Comparison of ENCODE assay signal across 8 cellular contexts in the genomic region with DNA sequence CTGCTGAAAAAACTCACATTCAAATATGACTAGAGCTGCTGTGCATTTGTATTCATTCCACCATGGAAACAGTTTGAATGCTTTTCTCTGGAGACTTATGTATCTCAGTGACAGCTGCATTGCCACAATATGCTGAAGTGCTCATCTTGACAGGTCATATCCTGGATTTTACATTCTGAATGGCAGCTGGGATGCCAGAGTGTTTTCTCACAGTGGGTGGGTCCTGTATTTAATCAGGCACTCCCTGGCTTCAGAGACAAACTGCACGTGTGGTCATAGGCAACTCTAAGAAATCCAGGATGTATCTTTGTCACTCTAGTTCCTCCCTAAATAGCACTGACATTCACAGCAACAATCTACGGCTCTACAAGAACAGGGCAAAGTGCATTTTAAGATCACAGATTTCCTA.
DNase-seq lines count a peak whose midpoint lies in the region; ATAC-seq and TF ChIP-seq lines count a peak whose summit lies in the region.

No MANE protein-coding gene starts in this region.

- no peak overlapping the region for H2AFZ ChIP-seq in GM23338

- no peaks in the 10 kb centered on the region for H3K36me3 ChIP-seq in GM23338 (ENCODE audit: insufficient read depth)

- H3K36me3 Mint-ChIP-seq in glutamatergic neuron (ENCODE audit: unreplicated experiment): no peaks in the 10 kb centered on the region
- no peaks in the 10 kb centered on the region for H3K36me3 Mint-ChIP-seq in GM23338 (ENCODE audit: low read depth)

- H3K27me3 Mint-ChIP-seq in glutamatergic neuron (ENCODE audit: unreplicated experiment) (no peaks in the 10 kb centered on the region), GM23338 (ENCODE audit: insufficient read depth, low read depth, poor library complexity) (no peaks in the 10 kb centered on the region)

- DNase-seq in CD1c-positive myeloid dendritic cell (ENCODE audit: extremely low spot score) (peak; percentile 59), OCI-M1 (lab: John Stamatoyannopoulos, UW) (peak; percentile 16), glutamatergic neuron (no peak), GM23338 (ENCODE audit: low spot score) (no peak), NCI-H1930 (lab: John Stamatoyannopoulos, UW) (no peak), AG08395 (ENCODE audit: low spot score) (no peak)

- H3K27ac Mint-ChIP-seq in glutamatergic neuron (ENCODE audit: unreplicated experiment): peak overlapping the region; percentile 81
- H3K27ac Mint-ChIP-seq in GM23338: no peak overlapping the region

- H3K4me3 ChIP-seq in GM23338: no peak overlapping the region

- no peaks in the 10 kb centered on the region for H3K9me2 ChIP-seq in GM23338 (ENCODE audit: insufficient read depth)

- peaks cover 21% of the 10 kb centered on the region for H3K4me1 ChIP-seq in GM23338 (ENCODE audit: insufficient read depth)

- no peak overlapping the region for H3K4me2 ChIP-seq in GM23338

- no peaks in the 10 kb centered on the region for H3K79me2 ChIP-seq in GM23338 (replicated peaks; ENCODE audit: insufficient read depth)

- H3K4me1 Mint-ChIP-seq in glutamatergic neuron (ENCODE audit: low read depth, unreplicated experiment) (peaks cover 16% of the 10 kb centered on the region), GM23338 (peaks cover 23% of the 10 kb centered on the region; the same call in 2 of the 3 replicates)

- no peak overlapping the region for H3K27ac ChIP-seq in GM23338 (ENCODE audit: low read depth)

- H4K20me1 ChIP-seq in GM23338 (replicated peaks; ENCODE audit: insufficient read depth): no peaks in the 10 kb centered on the region

- no peaks in the 10 kb centered on the region for H3K9me3 Mint-ChIP-seq in glutamatergic neuron (ENCODE audit: unreplicated experiment)
- H3K9me3 Mint-ChIP-seq in GM23338: no peaks in the 10 kb centered on the region

- TF ChIP-seq CTCF in glutamatergic neuron (IDR thresholded peaks at IDR 0.05; ENCODE audit: partially characterized antibody, unreplicated experiment) (no peak), GM23338 (conservative IDR thresholded peaks at IDR 0.05; ENCODE audit: low read depth in 2 of 2) (no peak)

- H3K4me3 Mint-ChIP-seq in glutamatergic neuron (ENCODE audit: unreplicated experiment) (peak overlapping the region; percentile 34), GM23338 (no peak overlapping the region)

- peak; percentile 8 for ATAC-seq in GM19035 (IDR thresholded peaks at IDR 0.05; ENCODE audit: unreplicated experiment)
- ATAC-seq in HG03280 (IDR thresholded peaks at IDR 0.05; ENCODE audit: unreplicated experiment): peak; percentile 37
- no peak for ATAC-seq in GM23338

- H3K27me3 ChIP-seq in GM23338 (ENCODE audit: insufficient read depth): no peaks in the 10 kb centered on the region

- H3F3A ChIP-seq in GM23338 (replicated peaks; ENCODE audit: low read depth): no peaks in the 10 kb centered on the region

TF ChIP-seq in GM23338, 12 proteins besides CTCF, POLR2A, EP300 and RAD21:
- TF ChIP-seq EZH2phosphoT487 (IDR thresholded peaks at IDR 0.05; ENCODE audit: unreplicated experiment) (no peak), ZNF114 (CRISPR knock-in tag; IDR thresholded peaks at IDR 0.05) (no peak), EZH2 (IDR thresholded peaks at IDR 0.05; ENCODE audit: low read depth, unreplicated experiment) (no peak), NANOG (IDR thresholded peaks at IDR 0.05; ENCODE audit: borderline replicate concordance) (no peak), POLR2AphosphoS5 (IDR thresholded peaks at IDR 0.05; ENCODE audit: low read depth) (no peak), STAT1 (IDR thresholded peaks at IDR 0.05; ENCODE audit: unreplicated experiment) (no peak), ZNF331 (CRISPR knock-in tag; IDR thresholded peaks at IDR 0.05; ENCODE audit: low read depth) (no peak), JUNB (IDR thresholded peaks at IDR 0.05; ENCODE audit: unreplicated experiment) (no peak), CREB1 (CRISPR knock-in tag; IDR thresholded peaks at IDR 0.05; ENCODE audit: low read depth) (no peak)
- TF ChIP-seq, protein P1, sequence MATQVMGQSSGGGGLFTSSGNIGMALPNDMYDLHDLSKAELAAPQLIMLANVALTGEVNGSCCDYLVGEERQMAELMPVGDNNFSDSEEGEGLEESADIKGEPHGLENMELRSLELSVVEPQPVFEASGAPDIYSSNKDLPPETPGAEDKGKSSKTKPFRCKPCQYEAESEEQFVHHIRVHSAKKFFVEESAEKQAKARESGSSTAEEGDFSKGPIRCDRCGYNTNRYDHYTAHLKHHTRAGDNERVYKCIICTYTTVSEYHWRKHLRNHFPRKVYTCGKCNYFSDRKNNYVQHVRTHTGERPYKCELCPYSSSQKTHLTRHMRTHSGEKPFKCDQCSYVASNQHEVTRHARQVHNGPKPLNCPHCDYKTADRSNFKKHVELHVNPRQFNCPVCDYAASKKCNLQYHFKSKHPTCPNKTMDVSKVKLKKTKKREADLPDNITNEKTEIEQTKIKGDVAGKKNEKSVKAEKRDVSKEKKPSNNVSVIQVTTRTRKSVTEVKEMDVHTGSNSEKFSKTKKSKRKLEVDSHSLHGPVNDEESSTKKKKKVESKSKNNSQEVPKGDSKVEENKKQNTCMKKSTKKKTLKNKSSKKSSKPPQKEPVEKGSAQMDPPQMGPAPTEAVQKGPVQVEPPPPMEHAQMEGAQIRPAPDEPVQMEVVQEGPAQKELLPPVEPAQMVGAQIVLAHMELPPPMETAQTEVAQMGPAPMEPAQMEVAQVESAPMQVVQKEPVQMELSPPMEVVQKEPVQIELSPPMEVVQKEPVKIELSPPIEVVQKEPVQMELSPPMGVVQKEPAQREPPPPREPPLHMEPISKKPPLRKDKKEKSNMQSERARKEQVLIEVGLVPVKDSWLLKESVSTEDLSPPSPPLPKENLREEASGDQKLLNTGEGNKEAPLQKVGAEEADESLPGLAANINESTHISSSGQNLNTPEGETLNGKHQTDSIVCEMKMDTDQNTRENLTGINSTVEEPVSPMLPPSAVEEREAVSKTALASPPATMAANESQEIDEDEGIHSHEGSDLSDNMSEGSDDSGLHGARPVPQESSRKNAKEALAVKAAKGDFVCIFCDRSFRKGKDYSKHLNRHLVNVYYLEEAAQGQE (IDR thresholded peaks at IDR 0.05; ENCODE audit: unreplicated experiment): no peak
- TF ChIP-seq, protein P2, sequence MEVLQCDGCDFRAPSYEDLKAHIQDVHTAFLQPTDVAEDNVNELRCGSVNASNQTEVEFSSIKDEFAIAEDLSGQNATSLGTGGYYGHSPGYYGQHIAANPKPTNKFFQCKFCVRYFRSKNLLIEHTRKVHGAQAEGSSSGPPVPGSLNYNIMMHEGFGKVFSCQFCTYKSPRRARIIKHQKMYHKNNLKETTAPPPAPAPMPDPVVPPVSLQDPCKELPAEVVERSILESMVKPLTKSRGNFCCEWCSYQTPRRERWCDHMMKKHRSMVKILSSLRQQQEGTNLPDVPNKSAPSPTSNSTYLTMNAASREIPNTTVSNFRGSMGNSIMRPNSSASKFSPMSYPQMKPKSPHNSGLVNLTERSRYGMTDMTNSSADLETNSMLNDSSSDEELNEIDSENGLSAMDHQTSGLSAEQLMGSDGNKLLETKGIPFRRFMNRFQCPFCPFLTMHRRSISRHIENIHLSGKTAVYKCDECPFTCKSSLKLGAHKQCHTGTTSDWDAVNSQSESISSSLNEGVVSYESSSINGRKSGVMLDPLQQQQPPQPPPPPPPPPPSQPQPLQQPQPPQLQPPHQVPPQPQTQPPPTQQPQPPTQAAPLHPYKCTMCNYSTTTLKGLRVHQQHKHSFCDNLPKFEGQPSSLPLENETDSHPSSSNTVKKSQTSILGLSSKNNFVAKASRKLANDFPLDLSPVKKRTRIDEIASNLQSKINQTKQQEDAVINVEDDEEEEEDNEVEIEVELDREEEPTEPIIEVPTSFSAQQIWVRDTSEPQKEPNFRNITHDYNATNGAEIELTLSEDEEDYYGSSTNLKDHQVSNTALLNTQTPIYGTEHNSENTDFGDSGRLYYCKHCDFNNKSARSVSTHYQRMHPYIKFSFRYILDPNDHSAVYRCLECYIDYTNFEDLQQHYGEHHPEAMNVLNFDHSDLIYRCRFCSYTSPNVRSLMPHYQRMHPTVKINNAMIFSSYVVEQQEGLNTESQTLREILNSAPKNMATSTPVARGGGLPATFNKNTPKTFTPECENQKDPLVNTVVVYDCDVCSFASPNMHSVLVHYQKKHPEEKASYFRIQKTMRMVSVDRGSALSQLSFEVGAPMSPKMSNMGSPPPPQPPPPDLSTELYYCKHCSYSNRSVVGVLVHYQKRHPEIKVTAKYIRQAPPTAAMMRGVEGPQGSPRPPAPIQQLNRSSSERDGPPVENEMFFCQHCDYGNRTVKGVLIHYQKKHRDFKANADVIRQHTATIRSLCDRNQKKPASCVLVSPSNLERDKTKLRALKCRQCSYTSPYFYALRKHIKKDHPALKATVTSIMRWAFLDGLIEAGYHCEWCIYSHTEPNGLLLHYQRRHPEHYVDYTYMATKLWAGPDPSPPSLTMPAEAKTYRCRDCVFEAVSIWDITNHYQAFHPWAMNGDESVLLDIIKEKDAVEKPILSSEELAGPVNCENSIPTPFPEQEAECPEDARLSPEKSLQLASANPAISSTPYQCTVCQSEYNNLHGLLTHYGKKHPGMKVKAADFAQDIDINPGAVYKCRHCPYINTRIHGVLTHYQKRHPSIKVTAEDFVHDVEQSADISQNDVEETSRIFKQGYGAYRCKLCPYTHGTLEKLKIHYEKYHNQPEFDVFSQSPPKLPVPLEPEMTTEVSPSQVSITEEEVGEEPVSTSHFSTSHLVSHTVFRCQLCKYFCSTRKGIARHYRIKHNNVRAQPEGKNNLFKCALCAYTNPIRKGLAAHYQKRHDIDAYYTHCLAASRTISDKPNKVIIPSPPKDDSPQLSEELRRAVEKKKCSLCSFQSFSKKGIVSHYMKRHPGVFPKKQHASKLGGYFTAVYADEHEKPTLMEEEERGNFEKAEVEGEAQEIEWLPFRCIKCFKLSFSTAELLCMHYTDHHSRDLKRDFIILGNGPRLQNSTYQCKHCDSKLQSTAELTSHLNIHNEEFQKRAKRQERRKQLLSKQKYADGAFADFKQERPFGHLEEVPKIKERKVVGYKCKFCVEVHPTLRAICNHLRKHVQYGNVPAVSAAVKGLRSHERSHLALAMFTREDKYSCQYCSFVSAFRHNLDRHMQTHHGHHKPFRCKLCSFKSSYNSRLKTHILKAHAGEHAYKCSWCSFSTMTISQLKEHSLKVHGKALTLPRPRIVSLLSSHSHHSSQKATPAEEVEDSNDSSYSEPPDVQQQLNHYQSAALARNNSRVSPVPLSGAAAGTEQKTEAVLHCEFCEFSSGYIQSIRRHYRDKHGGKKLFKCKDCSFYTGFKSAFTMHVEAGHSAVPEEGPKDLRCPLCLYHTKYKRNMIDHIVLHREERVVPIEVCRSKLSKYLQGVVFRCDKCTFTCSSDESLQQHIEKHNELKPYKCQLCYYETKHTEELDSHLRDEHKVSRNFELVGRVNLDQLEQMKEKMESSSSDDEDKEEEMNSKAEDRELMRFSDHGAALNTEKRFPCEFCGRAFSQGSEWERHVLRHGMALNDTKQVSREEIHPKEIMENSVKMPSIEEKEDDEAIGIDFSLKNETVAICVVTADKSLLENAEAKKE (CRISPR knock-in tag; IDR thresholded peaks at IDR 0.05): no peak

Comparison
In these comparisons a context has a peak if more than half of its experiments do, and no peak if none do; other contexts are left out.
1. DNase-seq: peak in CD1c-positive myeloid dendritic cell (single experiment) and OCI-M1 (single experiment); none in glutamatergic neuron (single experiment), GM23338 (single experiment), NCI-H1930 (0 of 2) and AG08395 (single experiment).